In genomic region chr19:40055832-40056504, GRCh38 we compare ENCODE assay signal across 8 cellular contexts. TPM values are rescaled to one million over a fixed set of nuclear protein-coding genes. Genes with fewer than 3 reads are reported as not detected.
DNase-seq lines count a peak whose midpoint lies in the region; ATAC-seq and TF ChIP-seq lines count a peak whose summit lies in the region.

Gene ZNF780B, minus strand, starts transcription at chr19:40056231. Its CDS starts 5,899 bp downstream, at chr19:40050332.

- H3K27me3 Mint-ChIP-seq in activated T-helper 2 cell treated with anti-CD3 and anti-CD28 coated beads, Interferon-gamma antibody, Interleukin-2, Interleukin-4, amounts not matched to agents 10 μg/mL and 5 μg/mL and 100 μg/mL, durations not matched to agents 14 hours and 24 hours and 36 hours (ENCODE audit: low read depth) = peaks cover 5% of the 10 kb centered on the region
- peaks cover 13% of the 10 kb centered on the region for H3K27me3 Mint-ChIP-seq in stimulated activated naive CD8-positive, alpha-beta T cell treated with anti-CD3 and anti-CD28 coated beads, Interleukin-15, amount 100 ng/mL, for 72 hours

- H3K36me3 Mint-ChIP-seq in activated T-helper 2 cell treated with anti-CD3 and anti-CD28 coated beads, Interferon-gamma antibody, Interleukin-2, Interleukin-4, amounts not matched to agents 10 μg/mL and 5 μg/mL and 100 μg/mL, durations not matched to agents 14 hours and 24 hours and 36 hours (ENCODE audit: low read depth) = peaks cover 47% of the 10 kb centered on the region

- POLR2A ChIA-PET in RWPE1 (lab: Yijun Ruan, JAX; ENCODE audit: low non-redundant PET) = interaction anchor here (0.8 kb wide), 1 partner anchor 86 kb away, joined by 3 read pairs; no protein-coding TSS in a partner anchor

- TF ChIP-seq CTCF in KMS-11 (conservative IDR thresholded peaks at IDR 0.05; ENCODE audit: low read depth, low read length) = no peak
- TF ChIP-seq CTCF in RWPE1 (conservative IDR thresholded peaks at IDR 0.05; ENCODE audit: low read depth) = no peak
- TF ChIP-seq CTCF in foreskin fibroblast (IDR thresholded peaks at IDR 0.05; ENCODE audit: low read depth, low read length) = no peak
- no peak for TF ChIP-seq CTCF in neural cell (IDR thresholded peaks at IDR 0.05; ENCODE audit: poor library complexity, severe bottlenecking)

- peak; percentile 72 for ATAC-seq in GM21515 (IDR thresholded peaks at IDR 0.05; ENCODE audit: unreplicated experiment)
- ATAC-seq in stimulated activated naive CD8-positive, alpha-beta T cell treated with anti-CD3 and anti-CD28 coated beads, Interleukin-15, amount 100 ng/mL, for 72 hours = peak; percentile 97

- H3K4me2 ChIP-seq in KMS-11 (peak within 1 kb of the TSS; percentile 72), neural cell (ENCODE audit: low read length) (peak within 1 kb of the TSS; percentile 84)

- H3K9me2 ChIP-seq in neural cell (ENCODE audit: insufficient read depth, low read length) = no peaks in the 10 kb centered on the region

- peak within 1 kb of the TSS; percentile 66 for H3K9ac ChIP-seq in KMS-11
- H3K9ac ChIP-seq in neural cell (ENCODE audit: low read length) = peak within 1 kb of the TSS; percentile 86

- intact Hi-C loops in activated T-helper 2 cell treated with anti-CD3 and anti-CD28 coated beads, Interferon-gamma antibody, Interleukin-2, Interleukin-4, amounts not matched to agents 10 μg/mL and 5 μg/mL and 100 μg/mL, durations not matched to agents 14 hours and 24 hours and 36 hours (cut with micrococcal nuclease) = loop anchor here (1.0 to 5.0 kb wide), 2 partner anchors 34 to 59 kb away; partner anchors contain the start of genes ZNF546 and ZNF780A

- TF ChIP-seq EP300 in neural cell (conservative IDR thresholded peaks at IDR 0.05; ENCODE audit: poor library complexity, severe bottlenecking) = peak; percentile 62

- H3K27ac ChIP-seq in KMS-11 = peak within 1 kb of the TSS; percentile 22; the same call in 1 of the 2 replicates
- peak within 1 kb of the TSS; percentile 66 for H3K27ac ChIP-seq in RWPE1
- H3K27ac ChIP-seq in neural cell (ENCODE audit: low read length) = peak within 1 kb of the TSS; percentile 85

- TF ChIP-seq RAD21 in neural cell (conservative IDR thresholded peaks at IDR 0.05) = no peak

- H3K9me3 ChIP-seq in neural cell (ENCODE audit: low read length) = peaks cover 22% of the 10 kb centered on the region

- H3K79me2 ChIP-seq in KMS-11 (ENCODE audit: insufficient read depth, low read depth) (peaks cover 29% of the 10 kb centered on the region; the same call in 1 of the 2 replicates), neural cell (replicated peaks; ENCODE audit: insufficient read depth, low read length) (peaks cover 38% of the 10 kb centered on the region)

- H3K36me3 ChIP-seq in KMS-11 (ENCODE audit: insufficient read depth) (no peaks in the 10 kb centered on the region), neural cell (ENCODE audit: insufficient read depth, low read length) (no peaks in the 10 kb centered on the region)

- H3K9me3 Mint-ChIP-seq in activated T-helper 2 cell treated with anti-CD3 and anti-CD28 coated beads, Interferon-gamma antibody, Interleukin-2, Interleukin-4, amounts not matched to agents 10 μg/mL and 5 μg/mL and 100 μg/mL, durations not matched to agents 14 hours and 24 hours and 36 hours = peaks cover 42% of the 10 kb centered on the region
- H3K9me3 Mint-ChIP-seq in stimulated activated naive CD8-positive, alpha-beta T cell treated with anti-CD3 and anti-CD28 coated beads, Interleukin-15, amount 100 ng/mL, for 72 hours = peaks cover 20 to 22% of the 10 kb centered on the region in 2 donors

- CTCF ChIA-PET in RWPE1 (lab: Yijun Ruan, JAX) = interaction anchor here (1.2 kb wide), 1 partner anchor 22 kb away, joined by 8 read pairs; no protein-coding TSS in a partner anchor

- DNase-seq in COR-L47 (lab: John Stamatoyannopoulos, UW) (peak; percentile 12), RWPE1 (ENCODE audit: low spot score) (peak; percentile 63), foreskin fibroblast (peak; percentile 40 to 75)
- peak; percentile 67 for DNase-seq in activated T-helper 2 cell treated with anti-CD3 and anti-CD28 coated beads, Interferon-gamma antibody, Interleukin-2, Interleukin-4, amounts not matched to agents 10 μg/mL and 5 μg/mL and 100 μg/mL, durations not matched to agents 14 hours and 24 hours and 36 hours (ENCODE audit: low spot score)
- DNase-seq in stimulated activated naive CD8-positive, alpha-beta T cell treated with anti-CD3 and anti-CD28 coated beads, Interleukin-15, amount 100 ng/mL, for 72 hours = peak; percentile 65 to 69

- H4K20me1 ChIP-seq in KMS-11 (ENCODE audit: insufficient read depth) (no peaks in the 10 kb centered on the region), neural cell (ENCODE audit: insufficient read depth) (no peaks in the 10 kb centered on the region)

- peaks cover 26% of the 10 kb centered on the region for H3K4me1 ChIP-seq in KMS-11 (ENCODE audit: low read depth, poor library complexity, severe bottlenecking)

- H2AFZ ChIP-seq in KMS-11 (ENCODE audit: low read depth) (peak within 1 kb of the TSS; percentile 70), neural cell (ENCODE audit: low read depth, low read length) (peak within 1 kb of the TSS; percentile 94)

- H3F3A ChIP-seq in neural cell (ENCODE audit: insufficient read depth, low read length, poor library complexity, severe bottlenecking) = no peaks in the 10 kb centered on the region

- peak within 1 kb of the TSS; percentile 95 for H3K27ac Mint-ChIP-seq in activated T-helper 2 cell treated with anti-CD3 and anti-CD28 coated beads, Interferon-gamma antibody, Interleukin-2, Interleukin-4, amounts not matched to agents 10 μg/mL and 5 μg/mL and 100 μg/mL, durations not matched to agents 14 hours and 24 hours and 36 hours
- H3K27ac Mint-ChIP-seq in stimulated activated naive CD8-positive, alpha-beta T cell treated with anti-CD3 and anti-CD28 coated beads, Interleukin-15, amount 100 ng/mL, for 72 hours = peak within 1 kb of the TSS; percentile 98 to 99

- H3K4me1 Mint-ChIP-seq in activated T-helper 2 cell treated with anti-CD3 and anti-CD28 coated beads, Interferon-gamma antibody, Interleukin-2, Interleukin-4, amounts not matched to agents 10 μg/mL and 5 μg/mL and 100 μg/mL, durations not matched to agents 14 hours and 24 hours and 36 hours (ENCODE audit: low read depth) = peaks cover 28% of the 10 kb centered on the region
- peaks cover 39% of the 10 kb centered on the region for H3K4me1 Mint-ChIP-seq in stimulated activated naive CD8-positive, alpha-beta T cell treated with anti-CD3 and anti-CD28 coated beads, Interleukin-15, amount 100 ng/mL, for 72 hours

- peak within 1 kb of the TSS; percentile 70 for H3K4me3 ChIP-seq in KMS-11 (IDR thresholded peaks at IDR 0.05; ENCODE audit: insufficient read depth, low read depth, low read length)
- H3K4me3 ChIP-seq in foreskin fibroblast (ENCODE audit: low read depth in 1 of 2, low read length in 2 of 2) = peak within 1 kb of the TSS; percentile 82 to 93
- H3K4me3 ChIP-seq in neural cell (ENCODE audit: low read length) = peak within 1 kb of the TSS; percentile 84

- peak within 1 kb of the TSS; percentile 99 for H3K4me3 Mint-ChIP-seq in activated T-helper 2 cell treated with anti-CD3 and anti-CD28 coated beads, Interferon-gamma antibody, Interleukin-2, Interleukin-4, amounts not matched to agents 10 μg/mL and 5 μg/mL and 100 μg/mL, durations not matched to agents 14 hours and 24 hours and 36 hours (ENCODE audit: low read depth)
- H3K4me3 Mint-ChIP-seq in stimulated activated naive CD8-positive, alpha-beta T cell treated with anti-CD3 and anti-CD28 coated beads, Interleukin-15, amount 100 ng/mL, for 72 hours = peak within 1 kb of the TSS; percentile 99 to 100

- H3K27me3 ChIP-seq in KMS-11 (ENCODE audit: insufficient read depth, low read depth) (no peaks in the 10 kb centered on the region), neural cell (ENCODE audit: insufficient read depth, low read depth, low read length) (no peaks in the 10 kb centered on the region)

TF ChIP-seq in neural cell, 6 proteins besides CTCF, POLR2A, EP300 and RAD21:
- TF ChIP-seq REST (IDR thresholded peaks at IDR 0.05; ENCODE audit: borderline replicate concordance) (peak; percentile 55), POLR2AphosphoS5 (IDR thresholded peaks at IDR 0.05) (peak; percentile 89), EZH2 (IDR thresholded peaks at IDR 0.05; ENCODE audit: borderline replicate concordance, insufficient read depth, low read length, poor library complexity, severe bottlenecking) (no peak), MXI1 (conservative IDR thresholded peaks at IDR 0.05; ENCODE audit: poor library complexity, severe bottlenecking) (peak; percentile 84), SMC3 (conservative IDR thresholded peaks at IDR 0.05; ENCODE audit: poor library complexity) (peak; percentile 25), TAF1 (IDR thresholded peaks at IDR 0.05; ENCODE audit: low read depth) (peak; percentile 76)
TF ChIP-seq in neural cell: peak in this region for 5.

RNA-seq across cellular contexts. Expression of gene ZNF780B, which starts in this region (rescaled TPM):
- 19.5 and 20.5 TPM in 2 replicates for total RNA-seq in activated T-helper 2 cell treated with anti-CD3 and anti-CD28 coated beads, Interferon-gamma antibody, Interleukin-2, Interleukin-4, amounts not matched to agents 10 μg/mL and 5 μg/mL and 100 μg/mL, durations not matched to agents 14 hours and 24 hours and 36 hours
- polyA plus RNA-seq in neural cell = 28.8 and 30.8 TPM in 2 replicates
- polyA minus RNA-seq in neural cell = 101 and 105 TPM in 2 replicates

Comparison
In these comparisons a context has a peak if more than half of its experiments do, and no peak if none do; other contexts are left out.
1. Peak in every context shown above with its lines: DNase-seq, ATAC-seq, H3K4me3 ChIP-seq and H3K27ac ChIP-seq.
2. DNase-seq: peak in every context shown above with its lines; median percentile 67 in activated T-helper 2 cell treated with anti-CD3 and anti-CD28 coated beads, Interferon-gamma antibody, Interleukin-2, Interleukin-4, amounts not matched to agents 10 μg/mL and 5 μg/mL and 100 μg/mL, durations not matched to agents 14 hours and 24 hours and 36 hours; 67 in stimulated activated naive CD8-positive, alpha-beta T cell treated with anti-CD3 and anti-CD28 coated beads, Interleukin-15, amount 100 ng/mL, for 72 hours; 63 in RWPE1; 58 in foreskin fibroblast; 12 in COR-L47.
3. H3K27ac ChIP-seq: peak in every context shown above with its lines; median percentile 85 in neural cell; 66 in RWPE1; 22 in KMS-11.